Comparison of ENCODE assay signal across 14 cellular contexts in genomic region chr13:99056381-99057014, GRCh38.
DNase-seq lines count a peak whose midpoint lies in the region; ATAC-seq and TF ChIP-seq lines count a peak whose summit lies in the region.
"Had no signal": no experiment of that assay in that cellular context is flagged by ENCODE, and none has a peak within 500 bp of the region (broad histone marks: within the 10 kb centered on the region; RNA-seq: fewer than 3 reads in every experiment).

No MANE protein-coding gene starts in this region.

- no peaks in the 10 kb centered on the region for H3K9me3 ChIP-seq in CD4-positive, alpha-beta T cell (ENCODE audit: control insufficient read depth, low read length)
- no peaks in the 10 kb centered on the region for H3K9me3 ChIP-seq in HCT116 (ENCODE audit: control insufficient read depth in 1 of 2, insufficient read depth in 1 of 2, low read depth in 1 of 2, low read length in 2 of 2)
- H3K9me3 ChIP-seq: Caco-2, colonic mucosa had no signal

- no peaks in the 10 kb centered on the region for H4K20me1 ChIP-seq in HCT116 (ENCODE audit: insufficient read depth)

- peak overlapping the region; percentile 55 for H3K27ac Mint-ChIP-seq in CD4-positive, alpha-beta T cell
- peak overlapping the region in 9 of 10 donors; percentile 39 to 96 (median 69) for H3K27ac Mint-ChIP-seq in naive thymus-derived CD8-positive, alpha-beta T cell
- no peak overlapping the region for H3K27ac Mint-ChIP-seq in type B pancreatic cell
- no peak overlapping the region for H3K27ac Mint-ChIP-seq in stimulated activated naive B cell treated with anti-CD40 and anti-IgM and Interleukin-4, amounts not matched to agents 10 μg/mL and 1 μg/mL and 100 μg/mL, for 72 hours
- H3K27ac Mint-ChIP-seq: memory B cell had no signal

- no peak overlapping the region for H3K9ac ChIP-seq in HCT116 (ENCODE audit: low read length)

- intact Hi-C loops in CD4-positive, alpha-beta T cell (cut with DNase I, micrococcal nuclease): no loop called here
- intact Hi-C loops in HCT116 (cut with micrococcal nuclease): no loop called here

- BruUV-seq in HCT116 (replicated peaks; lab: Mats Ljungman, UMichigan): no TSS peak

- no peak overlapping the region for H2AFZ ChIP-seq in HCT116 (ENCODE audit: low read depth, low read length, poor library complexity, severe bottlenecking)

- no peaks in the 10 kb centered on the region for H3K9me2 ChIP-seq in HCT116 (ENCODE audit: insufficient read depth)

- TF ChIP-seq RAD21 in HCT116 (IDR thresholded peaks at IDR 0.05; ENCODE audit: low read depth): no peak

- H3K36me3 ChIP-seq in HCT116 (ENCODE audit: control insufficient read depth in 1 of 2, insufficient read depth in 2 of 2, low read length in 2 of 2): no peaks in the 10 kb centered on the region
- H3K36me3 ChIP-seq: colonic mucosa had no signal

- TF ChIP-seq POLR2A in HCT116 (IDR thresholded peaks at IDR 0.05; ENCODE audit: borderline replicate concordance, extremely low read depth, insufficient read depth, insufficient read length): no peak

- peak overlapping the region; percentile 20; the same call in 1 of the 2 replicates for H3K4me2 ChIP-seq in HCT116 (ENCODE audit: low read length)

- no peaks in the 10 kb centered on the region for H3K9me3 Mint-ChIP-seq in CD4-positive, alpha-beta T cell
- H3K9me3 Mint-ChIP-seq in naive thymus-derived CD8-positive, alpha-beta T cell: no peaks in the 10 kb centered on the region
- H3K9me3 Mint-ChIP-seq in type B pancreatic cell: no peaks in the 10 kb centered on the region
- no peaks in the 10 kb centered on the region for H3K9me3 Mint-ChIP-seq in stimulated activated naive B cell treated with anti-CD40 and anti-IgM and Interleukin-4, amounts not matched to agents 10 μg/mL and 1 μg/mL and 100 μg/mL, for 72 hours
- H3K9me3 Mint-ChIP-seq: memory B cell had no signal

- POLR2A ChIA-PET in CD4-positive, alpha-beta T cell (lab: Charles Lee): interaction anchor here (1.1 to 8.9 kb wide), 5 partner anchors 9 to 30 kb away, joined by 3 to 113 read pairs (median 5); no protein-coding TSS in a partner anchor
- POLR2A ChIA-PET in HCT116 (lab: Charles Lee): no interaction called here
- POLR2A ChIA-PET in naive thymus-derived CD8-positive, alpha-beta T cell (lab: Charles Lee): interaction anchor here (0.6 to 2.5 kb wide), 7 partner anchors 12 to 443 kb away, joined by 3 to 9 read pairs (median 4); partner anchors contain the start of gene UBAC2

- H3K4me3 ChIP-seq in HCT116 (replicated peaks in 1 of 2; ENCODE audit: low read depth in 1 of 2, low read length in 2 of 2): no peak overlapping the region
- H3K4me3 ChIP-seq: colonic mucosa had no signal

- peaks cover 4% of the 10 kb centered on the region for H3K36me3 Mint-ChIP-seq in CD4-positive, alpha-beta T cell (ENCODE audit: low read depth)
- no peaks in the 10 kb centered on the region for H3K36me3 Mint-ChIP-seq in naive thymus-derived CD8-positive, alpha-beta T cell
- H3K36me3 Mint-ChIP-seq in type B pancreatic cell: no peaks in the 10 kb centered on the region
- H3K36me3 Mint-ChIP-seq in stimulated activated naive B cell treated with anti-CD40 and anti-IgM and Interleukin-4, amounts not matched to agents 10 μg/mL and 1 μg/mL and 100 μg/mL, for 72 hours: peaks cover 6 to 13% of the 10 kb centered on the region in 2 donors
- H3K36me3 Mint-ChIP-seq: memory B cell had no signal

- no peaks in the 10 kb centered on the region for H3K27me3 Mint-ChIP-seq in CD4-positive, alpha-beta T cell
- peaks cover 0 to 10% (median 0%) of the 10 kb centered on the region in 5 donors for H3K27me3 Mint-ChIP-seq in naive thymus-derived CD8-positive, alpha-beta T cell
- H3K27me3 Mint-ChIP-seq in type B pancreatic cell: no peaks in the 10 kb centered on the region
- H3K27me3 Mint-ChIP-seq in stimulated activated naive B cell treated with anti-CD40 and anti-IgM and Interleukin-4, amounts not matched to agents 10 μg/mL and 1 μg/mL and 100 μg/mL, for 72 hours: peaks cover 33 to 56% of the 10 kb centered on the region in 2 donors

- H3K27ac ChIP-seq in CD4-positive, alpha-beta T cell (ENCODE audit: low read depth, low read length): no peak overlapping the region
- no peak overlapping the region for H3K27ac ChIP-seq in HCT116 (ENCODE audit: low read depth, low read length)
- H3K27ac ChIP-seq: colonic mucosa had no signal

- H3K4me1 ChIP-seq in HCT116 (ENCODE audit: control insufficient read depth in 1 of 2, insufficient read depth in 2 of 2, low read length in 2 of 2): peaks cover 0 to 10% of the 10 kb centered on the region in 2 experiments; a peak in 1 of 4 replicates
- H3K4me1 ChIP-seq: colonic mucosa had no signal

- no peak for TF ChIP-seq CTCF in CD4-positive, alpha-beta T cell (IDR thresholded peaks at IDR 0.05)
- no peak for TF ChIP-seq CTCF in HCT116 (IDR thresholded peaks at IDR 0.05 in 2 of 3, conservative IDR thresholded peaks at IDR 0.05 in 1 of 3; ENCODE audit: borderline replicate concordance in 1 of 3, insufficient read depth in 1 of 3, low read depth in 2 of 3, low read length in 2 of 3)
- TF ChIP-seq CTCF in type B pancreatic cell (conservative IDR thresholded peaks at IDR 0.05): no peak

- RAD21 ChIA-PET in HCT116 (lab: Charles Lee; ENCODE audit: low non-redundant PET in 1 of 2, low total read pairs in 2 of 2, uncharacterized antibody in 2 of 2, unreplicated experiment in 2 of 2): no interaction called here

- no peaks in the 10 kb centered on the region for H3K27me3 ChIP-seq in CD4-positive, alpha-beta T cell (ENCODE audit: control insufficient read depth, insufficient read depth, low read length)
- H3K27me3 ChIP-seq in HCT116 (ENCODE audit: insufficient read depth, low read length): no peaks in the 10 kb centered on the region
- H3K27me3 ChIP-seq: colonic mucosa had no signal

- DNase-seq in CD4-positive, alpha-beta T cell: no peak
- DNase-seq in HCT116 (ENCODE audit: low read depth, low spot score): no peak
- no peak for DNase-seq in naive thymus-derived CD8-positive, alpha-beta T cell
- DNase-seq in type B pancreatic cell (ENCODE audit: extremely low spot score, unreplicated experiment): no peak
- no peak for DNase-seq in NCI-H524 (lab: John Stamatoyannopoulos, UW)
- no peak for DNase-seq in stimulated activated naive B cell treated with anti-CD40 and anti-IgM and Interleukin-4, amounts not matched to agents 10 μg/mL and 1 μg/mL and 100 μg/mL, for 72 hours
- DNase-seq: activated CD4-positive, alpha-beta T cell treated with anti-CD3 and anti-CD28 coated beads for 48 hours; activated CD8-positive, alpha-beta memory T cell treated with anti-CD3 and anti-CD28 coated beads, Interleukin-2, amount 50 U/mL, for 48 hours; Caco-2; colonic mucosa; NCI-H1105 had no signal

- no peak for ATAC-seq in CD4-positive, alpha-beta T cell (ENCODE audit: poor library complexity)
- no peak for ATAC-seq in HCT116
- peak; percentile 34 for ATAC-seq in esophagus mucosa
- ATAC-seq in naive thymus-derived CD8-positive, alpha-beta T cell: no peak
- ATAC-seq in activated CD4-positive, CD25-positive, alpha-beta regulatory T cell treated with anti-CD3 and anti-CD28 coated beads, Interleukin-2, amount 50 U/mL, for 24 hours: no peak
- ATAC-seq in stimulated activated naive B cell treated with anti-CD40 and anti-IgM and Interleukin-4, amounts not matched to agents 10 μg/mL and 1 μg/mL and 100 μg/mL, for 72 hours (replicated peaks): no peak

- H3K4me3 Mint-ChIP-seq in CD4-positive, alpha-beta T cell: no peak overlapping the region
- peak overlapping the region in 4 of 10 donors; percentile 27 to 42 (median 34) for H3K4me3 Mint-ChIP-seq in naive thymus-derived CD8-positive, alpha-beta T cell
- no peak overlapping the region for H3K4me3 Mint-ChIP-seq in type B pancreatic cell
- no peak overlapping the region for H3K4me3 Mint-ChIP-seq in stimulated activated naive B cell treated with anti-CD40 and anti-IgM and Interleukin-4, amounts not matched to agents 10 μg/mL and 1 μg/mL and 100 μg/mL, for 72 hours
- H3K4me3 Mint-ChIP-seq: memory B cell had no signal

- CTCF ChIA-PET in CD4-positive, alpha-beta T cell (lab: Charles Lee): interaction anchor here (0.5 to 1.2 kb wide), 4 partner anchors 59 to 120 kb away, joined by 3 read pairs; no protein-coding TSS in a partner anchor
- CTCF ChIA-PET in HCT116 (lab: Charles Lee): no interaction called here

- peaks cover 93% of the 10 kb centered on the region for H3K4me1 Mint-ChIP-seq in CD4-positive, alpha-beta T cell (ENCODE audit: low read depth)
- H3K4me1 Mint-ChIP-seq in naive thymus-derived CD8-positive, alpha-beta T cell: peaks cover 41 to 88% (median 84%) of the 10 kb centered on the region in 4 donors
- H3K4me1 Mint-ChIP-seq in type B pancreatic cell (ENCODE audit: unreplicated experiment): peaks cover 24% of the 10 kb centered on the region
- H3K4me1 Mint-ChIP-seq in stimulated activated naive B cell treated with anti-CD40 and anti-IgM and Interleukin-4, amounts not matched to agents 10 μg/mL and 1 μg/mL and 100 μg/mL, for 72 hours: peaks cover 20 to 31% of the 10 kb centered on the region in 2 donors

- peaks cover 27% of the 10 kb centered on the region for H3K79me2 ChIP-seq in HCT116 (ENCODE audit: insufficient read depth, low read length)

TF ChIP-seq in HCT116, 20 proteins besides CTCF, POLR2A, EP300 and RAD21:
- TF ChIP-seq ATF3 (IDR thresholded peaks at IDR 0.05): no peak
- no peak for TF ChIP-seq CBX3 (IDR thresholded peaks at IDR 0.05; ENCODE audit: low read depth)
- TF ChIP-seq POLR2AphosphoS5 (IDR thresholded peaks at IDR 0.05; ENCODE audit: low read depth, low read length): no peak
- no peak for TF ChIP-seq EZH2 (IDR thresholded peaks at IDR 0.05)

Comparison
In these comparisons a context has a peak if more than half of its experiments do, and no peak if none do; other contexts are left out.
1. H3K27ac Mint-ChIP-seq: peak in CD4-positive, alpha-beta T cell (single experiment) and naive thymus-derived CD8-positive, alpha-beta T cell (9 of 10); none in type B pancreatic cell (single experiment) and stimulated activated naive B cell treated with anti-CD40 and anti-IgM and Interleukin-4, amounts not matched to agents 10 μg/mL and 1 μg/mL and 100 μg/mL, for 72 hours (single experiment).